ENCODE assay signal across 8 cellular contexts in genomic region chr3:12994607-12995388, GRCh38.
DNase-seq lines count a peak whose midpoint lies in the region; ATAC-seq and TF ChIP-seq lines count a peak whose summit lies in the region.

No MANE protein-coding gene starts in this region.

- DNase-seq in EL (peak; percentile 81), SK-N-MC (ENCODE audit: low read depth, low spot score) (no peak), Right ventricle myocardium superior (peak; percentile 93), tibial artery (peak; percentile 86 to 94)
- peak; percentile 67 for DNase-seq in Jurkat, Clone E6-1 (ENCODE audit: low read depth, low spot score)
- DNase-seq in activated naive CD4-positive, alpha-beta T cell treated with anti-CD3 and anti-CD28 coated beads, Interleukin-2, amount 50 U/mL, for 72 hours (ENCODE audit: low spot score in 2 of 2) = peak; percentile 92 to 93

- H3K4me1 ChIP-seq in parathyroid adenoma (peaks cover 17% of the 10 kb centered on the region), tibial artery (peaks cover 0 to 25% (median 17%) of the 10 kb centered on the region in 4 donors)

- peak overlapping the region; percentile 71 for H2AFZ ChIP-seq in parathyroid adenoma

- H3K27me3 ChIP-seq in parathyroid adenoma (ENCODE audit: control insufficient read depth, insufficient read depth, low read length) (no peaks in the 10 kb centered on the region), tibial artery (no peaks in the 10 kb centered on the region)

- no peaks in the 10 kb centered on the region for H3K79me2 ChIP-seq in parathyroid adenoma

- H3K4me3 ChIP-seq in Jurkat, Clone E6-1 (ENCODE audit: low read length) = peak overlapping the region; percentile 81
- H3K4me3 ChIP-seq in SK-N-MC (peak overlapping the region; percentile 74), parathyroid adenoma (ENCODE audit: low read depth, low read length) (peak overlapping the region; percentile 91), tibial artery (peak overlapping the region; percentile 62 to 76)

- H3K27ac Mint-ChIP-seq in activated naive CD4-positive, alpha-beta T cell treated with anti-CD3 and anti-CD28 coated beads, Interleukin-2, amount 50 U/mL, for 72 hours = peak overlapping the region; percentile 89 to 90

- H3K36me3 ChIP-seq in SK-N-MC (ENCODE audit: insufficient read depth, low read length) (no peaks in the 10 kb centered on the region), parathyroid adenoma (ENCODE audit: control insufficient read depth, insufficient read depth, low read length) (no peaks in the 10 kb centered on the region), tibial artery (no peaks in the 10 kb centered on the region)

- intact Hi-C loops in Right ventricle myocardium superior (cut with DNase I) (loop anchor here (5.0 kb wide), 1 partner anchor 127 kb away; no protein-coding TSS in a partner anchor), tibial artery (cut with DNase I; ENCODE audit: low total_unique reads) (loop anchor here (5.0 kb wide), 2 partner anchors 127 to 458 kb away; no protein-coding TSS in a partner anchor)

- H3K9me3 ChIP-seq in SK-N-MC (ENCODE audit: low read depth, low read length) (no peaks in the 10 kb centered on the region), parathyroid adenoma (ENCODE audit: control insufficient read depth, low read length) (no peaks in the 10 kb centered on the region), tibial artery (no peaks in the 10 kb centered on the region)

- H3K27ac ChIP-seq in SK-N-MC (no peak overlapping the region), parathyroid adenoma (peak overlapping the region; percentile 86), tibial artery (peak overlapping the region; percentile 90 to 95)

- TF ChIP-seq CTCF in parathyroid adenoma (IDR thresholded peaks at IDR 0.05) = peak; percentile 94
- peak; percentile 93 to 96 for TF ChIP-seq CTCF in tibial artery (IDR thresholded peaks at IDR 0.05)

- no peaks in the 10 kb centered on the region for H3K36me3 Mint-ChIP-seq in activated naive CD4-positive, alpha-beta T cell treated with anti-CD3 and anti-CD28 coated beads, Interleukin-2, amount 50 U/mL, for 72 hours

- H3K4me2 ChIP-seq in parathyroid adenoma (ENCODE audit: low read length) = peak overlapping the region; percentile 100

- H3K9me3 Mint-ChIP-seq in activated naive CD4-positive, alpha-beta T cell treated with anti-CD3 and anti-CD28 coated beads, Interleukin-2, amount 50 U/mL, for 72 hours = no peaks in the 10 kb centered on the region

- ATAC-seq in GM21619 (IDR thresholded peaks at IDR 0.05; ENCODE audit: unreplicated experiment) (peak; percentile 68), Right ventricle myocardium superior (ENCODE audit: poor library complexity) (peak; percentile 80)
- peak; percentile 77 to 90 for ATAC-seq in activated naive CD4-positive, alpha-beta T cell treated with anti-CD3 and anti-CD28 coated beads, Interleukin-2, amount 50 U/mL, for 72 hours

- H3K9ac ChIP-seq in SK-N-MC (ENCODE audit: insufficient read length) (no peak overlapping the region), parathyroid adenoma (peak overlapping the region; percentile 51)
